ENCODE assay signal across 1 cellular context in the genomic region with DNA sequence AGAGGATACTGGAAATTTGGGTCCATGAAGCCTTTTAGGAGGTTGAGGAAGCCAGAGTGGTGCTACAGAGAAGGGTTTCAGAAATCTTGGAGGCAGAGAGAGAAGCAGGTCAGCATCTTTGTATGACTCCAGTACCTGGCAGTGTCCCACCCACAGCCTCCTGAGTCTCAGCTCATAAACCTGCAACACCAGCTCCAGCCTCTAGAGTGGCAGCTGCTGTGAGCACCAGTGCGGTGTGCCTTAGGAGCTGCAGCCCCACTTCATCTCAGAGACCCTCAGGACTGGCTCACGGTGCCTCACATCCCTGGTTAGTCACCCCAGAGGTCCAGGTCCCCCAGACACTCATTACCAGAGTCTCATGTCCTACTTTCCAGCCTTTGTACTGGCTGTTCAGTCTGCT.
TF ChIP-seq lines count a peak whose summit lies in the region.

No MANE protein-coding gene starts in this region.

TF ChIP-seq in HCT116, 20 proteins besides CTCF, POLR2A, EP300 and RAD21 (continued from another document):
- TF ChIP-seq, protein P1, sequence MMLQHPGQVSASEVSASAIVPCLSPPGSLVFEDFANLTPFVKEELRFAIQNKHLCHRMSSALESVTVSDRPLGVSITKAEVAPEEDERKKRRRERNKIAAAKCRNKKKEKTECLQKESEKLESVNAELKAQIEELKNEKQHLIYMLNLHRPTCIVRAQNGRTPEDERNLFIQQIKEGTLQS (IDR thresholded peaks at IDR 0.05): no peak
- no peak for TF ChIP-seq EGR1 (IDR thresholded peaks at IDR 0.05; ENCODE audit: low read depth)
- TF ChIP-seq JUND (IDR thresholded peaks at IDR 0.05): no peak
- TF ChIP-seq CBX3 (IDR thresholded peaks at IDR 0.05; ENCODE audit: low read depth): no peak
- no peak for TF ChIP-seq EZH2 (IDR thresholded peaks at IDR 0.05)
- no peak for TF ChIP-seq ZNF274 (IDR thresholded peaks at IDR 0.05; ENCODE audit: low read depth, low read length)
- TF ChIP-seq SRF (IDR thresholded peaks at IDR 0.05; ENCODE audit: low read depth): no peak
- no peak for TF ChIP-seq SIN3A (IDR thresholded peaks at IDR 0.05; ENCODE audit: low read depth)
